ENCODE assay signal across 12 cellular contexts in genomic region chr14:53542692-53543091, GRCh38.
DNase-seq lines count a peak whose midpoint lies in the region; ATAC-seq, FAIRE-seq and TF ChIP-seq lines count a peak whose summit lies in the region.
"Had no signal": no experiment of that assay in that cellular context is flagged by ENCODE, and none has a peak within 500 bp of the region (broad histone marks: within the 10 kb centered on the region; RNA-seq: fewer than 3 reads in every experiment).

No MANE protein-coding gene starts in this region.

- H3K36me3 ChIP-seq in SJCRH30 (no peaks in the 10 kb centered on the region), WERI-Rb-1 (no peaks in the 10 kb centered on the region)

- H3K4me1 ChIP-seq in SJCRH30 = peaks cover 29% of the 10 kb centered on the region
- H3K4me1 ChIP-seq: psoas muscle had no signal

- FAIRE-seq in HTR-8/SVneo (lab: Jason Lieb, UNC) = peak; percentile 13
- FAIRE-seq: H54 had no signal

- no peak overlapping the region for H3K27ac Mint-ChIP-seq in activated CD8-positive, alpha-beta memory T cell treated with anti-CD3 and anti-CD28 coated beads, Interleukin-2, amount 10 ng/mL, durations not matched to agents 7 days and 5 days
- H3K27ac Mint-ChIP-seq: IgD-negative memory B cell had no signal

- no peaks in the 10 kb centered on the region for H3K4me1 Mint-ChIP-seq in activated CD8-positive, alpha-beta memory T cell treated with anti-CD3 and anti-CD28 coated beads, Interleukin-2, amount 10 ng/mL, durations not matched to agents 7 days and 5 days

- no peak for TF ChIP-seq CTCF in WERI-Rb-1 (IDR thresholded peaks at IDR 0.05; ENCODE audit: low read depth, low read length)

- H3K27ac ChIP-seq in SJCRH30 = peak overlapping the region; percentile 37
- H3K27ac ChIP-seq in WERI-Rb-1 = no peak overlapping the region
- H3K27ac ChIP-seq: psoas muscle had no signal

- no peaks in the 10 kb centered on the region for H3K27me3 ChIP-seq in SJCRH30
- H3K27me3 ChIP-seq in WERI-Rb-1 (ENCODE audit: insufficient read depth, low read depth, severe bottlenecking) = peaks cover 47% of the 10 kb centered on the region

- DNase-seq in A172 (ENCODE audit: low spot score) (peak; percentile 37), HTR-8/SVneo (ENCODE audit: insufficient read length, low spot score) (peak; percentile 59), SJCRH30 (peak; percentile 75 to 93), glomerular endothelial cell (ENCODE audit: extremely low read depth, low read depth, low spot score) (peak; percentile 96), WERI-Rb-1 (no peak), dedifferentiated amniotic fluid mesenchymal stem cell (ENCODE audit: extremely low spot score) (no peak)
- no peak for DNase-seq in activated CD8-positive, alpha-beta memory T cell treated with anti-CD3 and anti-CD28 coated beads, Interleukin-2, amount 10 ng/mL, durations not matched to agents 7 days and 5 days
- DNase-seq: cortex of kidney, psoas muscle had no signal

- CTCF ChIA-PET in activated CD8-positive, alpha-beta memory T cell treated with anti-CD3 and anti-CD28 coated beads, Interleukin-2, amount 10 ng/mL, durations not matched to agents 7 days and 5 days (lab: Charles Lee) = no interaction called here

- ATAC-seq in activated CD8-positive, alpha-beta memory T cell treated with anti-CD3 and anti-CD28 coated beads, Interleukin-2, amount 10 ng/mL, durations not matched to agents 7 days and 5 days = no peak
- ATAC-seq in GM19455 (IDR thresholded peaks at IDR 0.05; ENCODE audit: unreplicated experiment) = no peak
- ATAC-seq: psoas muscle had no signal

- no peak overlapping the region for H3K4me3 Mint-ChIP-seq in activated CD8-positive, alpha-beta memory T cell treated with anti-CD3 and anti-CD28 coated beads, Interleukin-2, amount 10 ng/mL, durations not matched to agents 7 days and 5 days
- H3K4me3 Mint-ChIP-seq: IgD-negative memory B cell had no signal

- H3K36me3 Mint-ChIP-seq in activated CD8-positive, alpha-beta memory T cell treated with anti-CD3 and anti-CD28 coated beads, Interleukin-2, amount 10 ng/mL, durations not matched to agents 7 days and 5 days = no peaks in the 10 kb centered on the region

- no peaks in the 10 kb centered on the region for H3K9me3 Mint-ChIP-seq in activated CD8-positive, alpha-beta memory T cell treated with anti-CD3 and anti-CD28 coated beads, Interleukin-2, amount 10 ng/mL, durations not matched to agents 7 days and 5 days (ENCODE audit: low read depth)
- H3K9me3 Mint-ChIP-seq: IgD-negative memory B cell had no signal

- H3K4me3 ChIP-seq in SJCRH30 = no peak overlapping the region
- H3K4me3 ChIP-seq in WERI-Rb-1 (ENCODE audit: low read depth, low read length) = no peak overlapping the region
- H3K4me3 ChIP-seq: psoas muscle had no signal

- H3K9me3 ChIP-seq in SJCRH30 (replicated peaks) (no peaks in the 10 kb centered on the region; the same call in 1 of the 2 replicates), WERI-Rb-1 (ENCODE audit: severe bottlenecking) (no peaks in the 10 kb centered on the region)
- H3K9me3 ChIP-seq: psoas muscle had no signal

- peaks cover 2% of the 10 kb centered on the region for H3K27me3 Mint-ChIP-seq in activated CD8-positive, alpha-beta memory T cell treated with anti-CD3 and anti-CD28 coated beads, Interleukin-2, amount 10 ng/mL, durations not matched to agents 7 days and 5 days
- H3K27me3 Mint-ChIP-seq: IgD-negative memory B cell had no signal

Comparison
In these comparisons a context has a peak if more than half of its experiments do, and no peak if none do; other contexts are left out.
1. DNase-seq: peak in A172 (single experiment), HTR-8/SVneo (single experiment), SJCRH30 (2 of 2) and glomerular endothelial cell (single experiment); none in activated CD8-positive, alpha-beta memory T cell treated with anti-CD3 and anti-CD28 coated beads, Interleukin-2, amount 10 ng/mL, durations not matched to agents 7 days and 5 days (single experiment), WERI-Rb-1 (single experiment) and dedifferentiated amniotic fluid mesenchymal stem cell (single experiment).